ENCODE assay signal across 8 cellular contexts in the genomic region with DNA sequence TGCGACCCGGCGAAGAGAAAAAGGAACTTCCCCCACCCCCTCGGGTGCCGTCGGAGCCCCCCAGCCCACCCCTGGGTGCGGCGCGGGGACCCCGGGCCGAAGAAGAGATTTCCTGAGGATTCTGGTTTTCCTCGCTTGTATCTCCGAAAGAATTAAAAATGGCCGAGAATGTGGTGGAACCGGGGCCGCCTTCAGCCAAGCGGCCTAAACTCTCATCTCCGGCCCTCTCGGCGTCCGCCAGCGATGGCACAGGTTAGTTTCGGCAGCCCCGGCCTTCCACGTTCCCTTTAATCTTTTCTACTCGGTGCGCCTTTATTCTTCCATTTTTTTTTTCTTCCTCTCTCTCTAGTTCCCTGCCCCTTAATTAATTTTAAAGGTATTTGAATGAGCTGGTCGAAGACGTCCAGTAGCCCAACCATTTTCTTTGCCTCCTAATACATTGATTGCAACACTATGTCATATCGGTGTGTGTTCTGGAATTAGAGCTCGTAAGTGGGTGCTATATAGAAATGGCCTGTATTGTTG. TPM values are rescaled to one million over a fixed set of nuclear protein-coding genes. Genes with fewer than 3 reads are reported as not detected.
DNase-seq lines count a peak whose midpoint lies in the region; ATAC-seq, FAIRE-seq and TF ChIP-seq lines count a peak whose summit lies in the region.

No MANE protein-coding gene starts in this region.

- ATAC-seq in HG02610 (IDR thresholded peaks at IDR 0.05; ENCODE audit: unreplicated experiment) = no peak

- no peak for TF ChIP-seq POLR2A in sigmoid colon (IDR thresholded peaks at IDR 0.05)

- H3K4me2 ChIP-seq in BLaER1 treated with 17β-estradiol and CSF1 and Interleukin-3, amounts not matched to agents 10 nM and 100 nM = peak overlapping the region; percentile 79 to 97 (median 88)

- intact Hi-C loops in sigmoid colon (cut with DNase I) = loop anchor here (5.0 kb wide), 1 partner anchor 114 kb away; the partner anchor contains the start of gene L3MBTL2

- DNase-seq in GM19239 (ENCODE audit: insufficient read length, low spot score) (peak; percentile 32), NOMO-1 treated with DMSO at 0.1 percent for 48 hours (lab: John Stamatoyannopoulos, UW; ENCODE audit: unreplicated experiment) (peak; percentile 44), astrocyte of the cerebellum (ENCODE audit: low read depth) (no peak), iPS DF 6.9 (ENCODE audit: low read depth, low spot score) (no peak), sigmoid colon (no peak), NCI-H187 (lab: John Stamatoyannopoulos, UW) (no peak)

- peaks cover 32 to 46% (median 40%) of the 10 kb centered on the region in 10 experiments for H3K4me1 ChIP-seq in BLaER1 treated with 17β-estradiol and CSF1 and Interleukin-3, amounts not matched to agents 10 nM and 100 nM
- H3K4me1 ChIP-seq in iPS DF 6.9 (ENCODE audit: control insufficient read depth, insufficient read depth, low read length) (no peaks in the 10 kb centered on the region), sigmoid colon (peaks cover 0 to 54% (median 43%) of the 10 kb centered on the region in 4 donors)

- peak overlapping the region; percentile 99 to 100 (median 100) for H3K9ac ChIP-seq in BLaER1 treated with 17β-estradiol and CSF1 and Interleukin-3, amounts not matched to agents 10 nM and 100 nM

- peak; percentile 64 for FAIRE-seq in GM19239 (lab: Jason Lieb, UNC)

- no CpG with 5 or more reads among the region's 31 CpGs for WGBS in iPS DF 6.9 (ENCODE audit: insufficient coverage, insufficient read length)
- WGBS in sigmoid colon, 2 donors = 0% methylated on average over 31 of the region's 31 CpGs

- peaks cover 0 to 16% (median 9%) of the 10 kb centered on the region in 11 experiments; a peak in 9 of 22 replicates for H3K36me3 ChIP-seq in BLaER1 treated with 17β-estradiol and CSF1 and Interleukin-3, amounts not matched to agents 10 nM and 100 nM
- H3K36me3 ChIP-seq in iPS DF 6.9 (ENCODE audit: control insufficient read depth, insufficient read depth, low read length) = no peaks in the 10 kb centered on the region
- H3K36me3 ChIP-seq in sigmoid colon = no peaks in the 10 kb centered on the region

- H4K20me1 ChIP-seq in BLaER1 treated with 17β-estradiol and CSF1 and Interleukin-3, amounts not matched to agents 10 nM and 100 nM = peaks cover 45 to 54% (median 51%) of the 10 kb centered on the region in 11 experiments

- H3K9me3 ChIP-seq in BLaER1 treated with 17β-estradiol and CSF1 and Interleukin-3, amounts not matched to agents 10 nM and 100 nM (replicated peaks in 1 of 11) = no peaks in the 10 kb centered on the region
- H3K9me3 ChIP-seq in iPS DF 6.9 (ENCODE audit: control insufficient read depth, insufficient read depth, low read length) = no peaks in the 10 kb centered on the region
- H3K9me3 ChIP-seq in sigmoid colon = no peaks in the 10 kb centered on the region

- peak overlapping the region; percentile 85 to 99 (median 96) for H3K4me3 ChIP-seq in BLaER1 treated with 17β-estradiol and CSF1 and Interleukin-3, amounts not matched to agents 10 nM and 100 nM
- H3K4me3 ChIP-seq in astrocyte of the cerebellum (ENCODE audit: low read depth, low read length) (peak overlapping the region; percentile 86), iPS DF 6.9 (ENCODE audit: low read length) (peak overlapping the region; percentile 98), sigmoid colon (peak overlapping the region; percentile 88 to 100 (median 94))

- H3K27me3 ChIP-seq in BLaER1 treated with 17β-estradiol and CSF1 and Interleukin-3, amounts not matched to agents 10 nM and 100 nM = no peaks in the 10 kb centered on the region
- no peaks in the 10 kb centered on the region for H3K27me3 ChIP-seq in iPS DF 6.9 (ENCODE audit: control insufficient read depth, insufficient read depth, low read length)
- H3K27me3 ChIP-seq in sigmoid colon = no peaks in the 10 kb centered on the region

- H3K27ac ChIP-seq in BLaER1 treated with 17β-estradiol and CSF1 and Interleukin-3, amounts not matched to agents 10 nM and 100 nM = peak overlapping the region; percentile 100
- H3K27ac ChIP-seq in iPS DF 6.9 (ENCODE audit: low read length) = no peak overlapping the region
- H3K27ac ChIP-seq in sigmoid colon = peak overlapping the region; percentile 98 to 100 (median 100)

- no peak for TF ChIP-seq EP300 in sigmoid colon (IDR thresholded peaks at IDR 0.05)

- TF ChIP-seq CTCF in astrocyte of the cerebellum (IDR thresholded peaks at IDR 0.05; ENCODE audit: low read depth, low read length, missing control alignments) (no peak), sigmoid colon (IDR thresholded peaks at IDR 0.05) (no peak)

- in situ Hi-C loops in astrocyte of the cerebellum (cut with HindIII; ENCODE audit: low sequenced_read_pairs) = no loop called here

RNA-seq across cellular contexts. Expression of gene EP300, which starts 0.5 kb away (rescaled TPM):
- 100 to 1,000 TPM in 1 of 4 donors, 10 to 100 TPM in 3; 59.6 to 109 (median 79.2) TPM for total RNA-seq in sigmoid colon
- 10 to 100 TPM in 1 of 3 donors, 1 to 10 TPM in 2; 6.0 to 27.4 (median 9.0) TPM for polyA plus RNA-seq in sigmoid colon

Comparison
In these comparisons a context has a peak if more than half of its experiments do, and no peak if none do; other contexts are left out.
1. DNase-seq: peak in GM19239 (single experiment) and NOMO-1 treated with DMSO at 0.1 percent for 48 hours (single experiment); none in astrocyte of the cerebellum (single experiment), iPS DF 6.9 (single experiment), sigmoid colon (single experiment) and NCI-H187 (0 of 2).
2. Peak in every context shown above with its lines, with median percentiles within 50 percentile points of each other: H3K4me3 ChIP-seq.